31 cellular contexts compared by ENCODE assay signal in genomic region chr4:120454788-120455187, GRCh38.
"Had no signal": no experiment of that assay in that cellular context is flagged by ENCODE, and none has a peak within 500 bp of the region (broad histone marks: within the 10 kb centered on the region; RNA-seq: fewer than 3 reads in every experiment).

No MANE protein-coding gene starts in this region.

- DNase-seq: natural killer cell; occipital lobe; ovary; posterior cingulate gyrus; psoas muscle; right cardiac atrium; spleen; stimulated activated CD4-positive, alpha-beta T cell treated with anti-CD3 and anti-CD28 coated beads, Interleukin-12 subunit alpha, Interleukin-12 subunit beta, amount 100 ng/mL, for 4 hours; stimulated activated CD4-positive, alpha-beta T cell treated with anti-CD3 and anti-CD28 coated beads, Interleukin-1b, Interleukin-23, amount 100 ng/mL, for 48 hours; stimulated activated CD4-positive, alpha-beta T cell treated with anti-CD3 and anti-CD28 coated beads, Interleukin-4, amount 100 ng/mL, for 1 hour; stimulated activated CD4-positive, alpha-beta T cell treated with anti-CD3 and anti-CD28 coated beads, Interleukin-4, amount 100 ng/mL, for 4 hours; stimulated activated CD8-positive, alpha-beta memory T cell treated with anti-CD3 and anti-CD28 coated beads, Interleukin-4, amount 100 ng/mL, for 48 hours; stimulated activated naive CD4-positive, alpha-beta T cell; stimulated activated naive CD8-positive, alpha-beta T cell treated with anti-CD3 and anti-CD28 coated beads, Interleukin-15, amount 100 ng/mL, for 72 hours; stimulated activated naive CD8-positive, alpha-beta T cell treated with anti-CD3 and anti-CD28 coated beads, Interleukin-15, Interleukin-2, amounts not matched to agents 100 U/mL and 50 U/mL, for 24 hours; substantia nigra; testis; tibial artery; transverse colon; upper lobe of right lung; uterus had no signal

- H3K4me3 Mint-ChIP-seq: natural killer cell; nephron; neural progenitor cell; stimulated activated memory B cell treated with anti-CD40 and anti-IgM and Interleukin-4, amounts not matched to agents 10 μg/mL and 1 μg/mL and 100 μg/mL, for 72 hours; stimulated activated naive CD8-positive, alpha-beta T cell treated with anti-CD3 and anti-CD28 coated beads, Interleukin-15, amount 100 ng/mL, for 72 hours; type B pancreatic cell had no signal

- H3K36me3 ChIP-seq: neural progenitor cell, ovary, spleen, suprapubic skin, tibial artery, transverse colon, upper lobe of right lung, uterus had no signal

- H3K4me1 Mint-ChIP-seq: natural killer cell; nephron; neural progenitor cell; stimulated activated memory B cell treated with anti-CD40 and anti-IgM and Interleukin-4, amounts not matched to agents 10 μg/mL and 1 μg/mL and 100 μg/mL, for 72 hours; stimulated activated naive CD8-positive, alpha-beta T cell treated with anti-CD3 and anti-CD28 coated beads, Interleukin-15, amount 100 ng/mL, for 72 hours had no signal

- H2AFZ ChIP-seq: neural progenitor cell, parathyroid adenoma had no signal

- H3K27me3 ChIP-seq: neural progenitor cell, ovary, spleen, suprapubic skin, testis, tibial artery, transverse colon, upper lobe of right lung, uterus had no signal

- ATAC-seq: natural killer cell; psoas muscle; right cardiac atrium; sciatic nerve; stimulated activated memory B cell treated with anti-CD40 and anti-IgM and Interleukin-4, amounts not matched to agents 10 μg/mL and 1 μg/mL and 100 μg/mL, for 72 hours; stimulated activated naive CD8-positive, alpha-beta T cell treated with anti-CD3 and anti-CD28 coated beads, Interleukin-15, amount 100 ng/mL, for 72 hours; stimulated activated naive CD8-positive, alpha-beta T cell treated with anti-CD3 and anti-CD28 coated beads, Interleukin-15, Interleukin-2, amounts not matched to agents 100 U/mL and 50 U/mL, for 24 hours; upper lobe of right lung had no signal

- H3K9me3 Mint-ChIP-seq: nephron; neural progenitor cell; stimulated activated memory B cell treated with anti-CD40 and anti-IgM and Interleukin-4, amounts not matched to agents 10 μg/mL and 1 μg/mL and 100 μg/mL, for 72 hours; stimulated activated naive CD8-positive, alpha-beta T cell treated with anti-CD3 and anti-CD28 coated beads, Interleukin-15, amount 100 ng/mL, for 72 hours; type B pancreatic cell had no signal

- H3K79me2 ChIP-seq: parathyroid adenoma had no signal

- H3K4me3 ChIP-seq: neural progenitor cell, ovary, psoas muscle, skin epidermis, smooth muscle cell, spleen, suprapubic skin, testis, tibial artery, transverse colon, upper lobe of right lung, uterus had no signal

- H3K4me1 ChIP-seq: neural progenitor cell, parathyroid adenoma, psoas muscle, spleen, suprapubic skin, testis, transverse colon, upper lobe of right lung, uterus had no signal

- H3K27ac ChIP-seq: neural progenitor cell, ovary, parathyroid adenoma, psoas muscle, skin epidermis, spleen, suprapubic skin, testis, tibial artery, transverse colon, upper lobe of right lung, uterus had no signal

- H3K4me2 ChIP-seq: neural progenitor cell, smooth muscle cell had no signal

- H3K36me3 Mint-ChIP-seq: natural killer cell; neural progenitor cell; stimulated activated memory B cell treated with anti-CD40 and anti-IgM and Interleukin-4, amounts not matched to agents 10 μg/mL and 1 μg/mL and 100 μg/mL, for 72 hours; type B pancreatic cell had no signal

- H3K9ac ChIP-seq: neural progenitor cell, parathyroid adenoma had no signal

- H3K27ac Mint-ChIP-seq: natural killer cell; neural progenitor cell; progenitor cell of endocrine pancreas; stimulated activated memory B cell treated with anti-CD40 and anti-IgM and Interleukin-4, amounts not matched to agents 10 μg/mL and 1 μg/mL and 100 μg/mL, for 72 hours; stimulated activated naive CD8-positive, alpha-beta T cell treated with anti-CD3 and anti-CD28 coated beads, Interleukin-15, amount 100 ng/mL, for 72 hours; type B pancreatic cell had no signal

- H3K27me3 Mint-ChIP-seq: progenitor cell of endocrine pancreas; stimulated activated memory B cell treated with anti-CD40 and anti-IgM and Interleukin-4, amounts not matched to agents 10 μg/mL and 1 μg/mL and 100 μg/mL, for 72 hours; type B pancreatic cell had no signal

- H3K9me3 ChIP-seq: ovary, psoas muscle, spleen, suprapubic skin, testis, tibial artery, transverse colon, upper lobe of right lung, uterus had no signal
